Comparison of ENCODE assay signal across 16 cellular contexts in genomic region chr21:28068455-28069358, GRCh38.
DNase-seq lines count a peak whose midpoint lies in the region; ATAC-seq and TF ChIP-seq lines count a peak whose summit lies in the region.
"Had no signal": no experiment of that assay in that cellular context is flagged by ENCODE, and none has a peak within 500 bp of the region (broad histone marks: within the 10 kb centered on the region; RNA-seq: fewer than 3 reads in every experiment).

No MANE protein-coding gene starts in this region.

- no peaks in the 10 kb centered on the region for H3K9me2 ChIP-seq in OCI-LY7 (ENCODE audit: insufficient read depth, low read length)

- peaks cover 43% of the 10 kb centered on the region for H3K4me1 ChIP-seq in OCI-LY7 (ENCODE audit: insufficient read depth, low read length, poor library complexity, severe bottlenecking)

- CTCF ChIA-PET in OCI-LY7 (lab: Charles Lee; ENCODE audit: unreplicated experiment), result no interaction called here
- CTCF ChIA-PET in CD4-positive, alpha-beta T cell (lab: Charles Lee), result no interaction called here

- H3K9me3 Mint-ChIP-seq in mesothelial cell of epicardium, result peaks cover 16% of the 10 kb centered on the region
- H3K9me3 Mint-ChIP-seq in T-helper 2 cell treated with Interferon-gamma antibody and Interleukin-4, amounts not matched to agents 5 μg/mL and 100 μg/mL, for 36 hours, result peaks cover 4% of the 10 kb centered on the region
- no peaks in the 10 kb centered on the region for H3K9me3 Mint-ChIP-seq in CD4-positive, alpha-beta T cell
- H3K9me3 Mint-ChIP-seq: activated naive CD8-positive, alpha-beta T cell treated with anti-CD3 and anti-CD28 coated beads, Interleukin-2, amount 10 ng/mL, durations not matched to agents 7 days and 5 days; activated T-cell treated with anti-CD3 and anti-CD28 coated beads, Interleukin-2, amount 50 U/mL, for 24 hours had no signal

- no peak overlapping the region for H3K4me2 ChIP-seq in OCI-LY7 (ENCODE audit: low read length)

- H3K27ac ChIP-seq in OCI-LY7 (ENCODE audit: low read depth, low read length, poor library complexity, severe bottlenecking), result no peak overlapping the region
- no peak overlapping the region for H3K27ac ChIP-seq in CD4-positive, alpha-beta T cell (ENCODE audit: low read depth, low read length)

- H3K4me3 Mint-ChIP-seq in mesothelial cell of epicardium, result no peak overlapping the region
- no peak overlapping the region for H3K4me3 Mint-ChIP-seq in T-helper 2 cell treated with Interferon-gamma antibody and Interleukin-4, amounts not matched to agents 5 μg/mL and 100 μg/mL, for 36 hours
- H3K4me3 Mint-ChIP-seq in CD4-positive, alpha-beta T cell, result no peak overlapping the region
- H3K4me3 Mint-ChIP-seq: activated naive CD8-positive, alpha-beta T cell treated with anti-CD3 and anti-CD28 coated beads, Interleukin-2, amount 10 ng/mL, durations not matched to agents 7 days and 5 days; activated T-cell treated with anti-CD3 and anti-CD28 coated beads, Interleukin-2, amount 50 U/mL, for 24 hours; central memory CD8-positive, alpha-beta T cell had no signal

- H3K36me3 Mint-ChIP-seq in mesothelial cell of epicardium, result peaks cover 14% of the 10 kb centered on the region
- no peaks in the 10 kb centered on the region for H3K36me3 Mint-ChIP-seq in T-helper 2 cell treated with Interferon-gamma antibody and Interleukin-4, amounts not matched to agents 5 μg/mL and 100 μg/mL, for 36 hours (ENCODE audit: low read depth)
- H3K36me3 Mint-ChIP-seq in CD4-positive, alpha-beta T cell (ENCODE audit: low read depth), result no peaks in the 10 kb centered on the region
- H3K36me3 Mint-ChIP-seq: activated naive CD8-positive, alpha-beta T cell treated with anti-CD3 and anti-CD28 coated beads, Interleukin-2, amount 10 ng/mL, durations not matched to agents 7 days and 5 days had no signal

- H4K20me1 ChIP-seq in OCI-LY7 (ENCODE audit: insufficient read depth, low read length), result no peaks in the 10 kb centered on the region

- no peaks in the 10 kb centered on the region for H3K27me3 Mint-ChIP-seq in mesothelial cell of epicardium (ENCODE audit: low read depth)
- H3K27me3 Mint-ChIP-seq in T-helper 2 cell treated with Interferon-gamma antibody and Interleukin-4, amounts not matched to agents 5 μg/mL and 100 μg/mL, for 36 hours (ENCODE audit: low read depth), result no peaks in the 10 kb centered on the region
- no peaks in the 10 kb centered on the region for H3K27me3 Mint-ChIP-seq in CD4-positive, alpha-beta T cell
- H3K27me3 Mint-ChIP-seq: activated T-cell treated with anti-CD3 and anti-CD28 coated beads, Interleukin-2, amount 50 U/mL, for 24 hours; central memory CD8-positive, alpha-beta T cell had no signal

- peak; percentile 22 for DNase-seq in ELF-1 (ENCODE audit: low read depth, low spot score)
- peak; percentile 11 for DNase-seq in OCI-LY7 (ENCODE audit: low spot score)
- peak; percentile 42 for DNase-seq in fibroblast of villous mesenchyme (ENCODE audit: low read depth)
- no peak for DNase-seq in mesothelial cell of epicardium (ENCODE audit: low spot score in 2 of 2, unreplicated experiment in 2 of 2)
- DNase-seq in DMS 273 (lab: John Stamatoyannopoulos, UW; ENCODE audit: unreplicated experiment), result no peak
- no peak for DNase-seq in T-helper 2 cell treated with Interferon-gamma antibody and Interleukin-4, amounts not matched to agents 5 μg/mL and 100 μg/mL, for 36 hours (ENCODE audit: low spot score)
- DNase-seq in stimulated activated naive CD4-positive, alpha-beta T cell (lab: John Stamatoyannopoulos, UW), result no peak
- no peak for DNase-seq in CD4-positive, alpha-beta T cell
- DNase-seq: activated naive CD8-positive, alpha-beta T cell treated with anti-CD3 and anti-CD28 coated beads, Interleukin-2, amount 10 ng/mL, durations not matched to agents 7 days and 5 days; activated T-cell treated with anti-CD3 and anti-CD28 coated beads, Interleukin-2, amount 50 U/mL, for 24 hours; COR-L47; GDM1; NCI-H2081; NCI-H748 treated with DMSO at 0.1 percent for 48 hours; T1000 had no signal

- TF ChIP-seq CTCF in OCI-LY7 (conservative IDR thresholded peaks at IDR 0.05; ENCODE audit: low read length) (no peak), fibroblast of villous mesenchyme (IDR thresholded peaks at IDR 0.05; ENCODE audit: insufficient read depth, low read depth, low read length) (no peak), mesothelial cell of epicardium (IDR thresholded peaks at IDR 0.05; ENCODE audit: unreplicated experiment) (no peak)
- no peak for TF ChIP-seq CTCF in CD4-positive, alpha-beta T cell (IDR thresholded peaks at IDR 0.05)

- no peaks in the 10 kb centered on the region for H3K27me3 ChIP-seq in CD4-positive, alpha-beta T cell (ENCODE audit: control insufficient read depth, insufficient read depth, low read length)

- intact Hi-C loops in OCI-LY7 (cut with micrococcal nuclease; ENCODE audit: unreplicated experiment), result loop anchor here (10.0 kb wide), 1 partner anchor 266 kb away; no protein-coding TSS in a partner anchor
- intact Hi-C loops in CD4-positive, alpha-beta T cell (cut with DNase I, micrococcal nuclease), result no loop called here

- peaks cover 54% of the 10 kb centered on the region for H3K4me1 Mint-ChIP-seq in mesothelial cell of epicardium
- H3K4me1 Mint-ChIP-seq in T-helper 2 cell treated with Interferon-gamma antibody and Interleukin-4, amounts not matched to agents 5 μg/mL and 100 μg/mL, for 36 hours (ENCODE audit: low read depth), result peaks cover 3% of the 10 kb centered on the region
- no peaks in the 10 kb centered on the region for H3K4me1 Mint-ChIP-seq in CD4-positive, alpha-beta T cell (ENCODE audit: low read depth)
- H3K4me1 Mint-ChIP-seq: central memory CD8-positive, alpha-beta T cell had no signal

- no peaks in the 10 kb centered on the region; the same call in 1 of the 2 replicates for H3K9me3 ChIP-seq in OCI-LY7 (ENCODE audit: low read length)
- H3K9me3 ChIP-seq in CD4-positive, alpha-beta T cell (ENCODE audit: control insufficient read depth, low read length), result no peaks in the 10 kb centered on the region

- BruUV-seq in OCI-LY7 (replicated peaks; lab: Mats Ljungman, UMichigan), result no TSS peak

- no peak for ATAC-seq in CD4-positive, alpha-beta T cell (ENCODE audit: poor library complexity)

- H2AFZ ChIP-seq in OCI-LY7 (ENCODE audit: low read length), result peak overlapping the region; percentile 83

- POLR2A ChIA-PET in OCI-LY7 (lab: Charles Lee), result interaction anchor here (0.8 to 1.5 kb wide), 2 partner anchors 145 to 608 kb away, joined by 3 to 4 read pairs; no protein-coding TSS in a partner anchor
- POLR2A ChIA-PET in CD4-positive, alpha-beta T cell (lab: Charles Lee), result no interaction called here

- H3K4me3 ChIP-seq in OCI-LY7 (ENCODE audit: low read depth, low read length, poor library complexity, severe bottlenecking), result no peak overlapping the region
- no peak overlapping the region for H3K4me3 ChIP-seq in fibroblast of villous mesenchyme (ENCODE audit: low read depth, low read length)

- no peaks in the 10 kb centered on the region for H3K79me2 ChIP-seq in OCI-LY7 (ENCODE audit: insufficient read depth, low read depth, low read length)

- H3K36me3 ChIP-seq in OCI-LY7 (ENCODE audit: insufficient read depth, low read length), result no peaks in the 10 kb centered on the region; the same call in 1 of the 2 replicates

- peak overlapping the region; percentile 92 for H3K27ac Mint-ChIP-seq in mesothelial cell of epicardium
- H3K27ac Mint-ChIP-seq in T-helper 2 cell treated with Interferon-gamma antibody and Interleukin-4, amounts not matched to agents 5 μg/mL and 100 μg/mL, for 36 hours, result no peak overlapping the region
- H3K27ac Mint-ChIP-seq in CD4-positive, alpha-beta T cell, result no peak overlapping the region
- H3K27ac Mint-ChIP-seq: activated naive CD8-positive, alpha-beta T cell treated with anti-CD3 and anti-CD28 coated beads, Interleukin-2, amount 10 ng/mL, durations not matched to agents 7 days and 5 days; activated T-cell treated with anti-CD3 and anti-CD28 coated beads, Interleukin-2, amount 50 U/mL, for 24 hours had no signal

Comparison
In these comparisons a context has a peak if more than half of its experiments do, and no peak if none do; other contexts are left out.
1. DNase-seq: peak in ELF-1 (single experiment), OCI-LY7 (single experiment) and fibroblast of villous mesenchyme (single experiment); none in mesothelial cell of epicardium (0 of 2), DMS 273 (single experiment), T-helper 2 cell treated with Interferon-gamma antibody and Interleukin-4, amounts not matched to agents 5 μg/mL and 100 μg/mL, for 36 hours (single experiment), stimulated activated naive CD4-positive, alpha-beta T cell (0 of 6) and CD4-positive, alpha-beta T cell (0 of 10).